In the genomic region with DNA sequence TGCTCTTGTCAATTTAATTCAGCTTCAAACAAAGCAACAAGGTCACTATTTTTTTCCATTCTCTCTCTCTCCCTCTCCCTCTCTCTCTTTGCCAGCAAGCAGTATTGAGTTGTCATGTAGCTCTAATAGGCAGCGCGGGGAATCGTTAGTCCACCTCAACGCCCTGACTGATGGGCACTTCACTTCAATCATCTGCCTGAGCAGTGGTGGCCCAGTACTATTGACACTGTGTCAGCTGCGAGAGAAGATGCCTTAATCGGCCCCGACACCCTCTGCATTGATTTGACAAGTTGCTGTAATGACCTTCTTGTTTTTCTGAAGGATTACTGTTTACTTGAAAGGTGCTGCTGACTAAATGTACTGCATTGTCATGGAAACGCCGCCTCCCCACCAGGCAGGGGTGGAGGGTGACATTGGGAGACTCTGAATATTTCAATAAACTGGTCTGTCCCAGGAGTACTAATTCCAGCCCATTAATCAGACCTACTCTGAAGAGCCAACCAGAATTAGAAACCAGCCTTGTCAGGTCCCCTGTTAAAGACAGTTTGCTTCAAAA, we compare ENCODE assay signal across 18 cellular contexts.
"Had no signal": no experiment of that assay in that cellular context is flagged by ENCODE, and none has a peak within 500 bp of the region (broad histone marks: within the 10 kb centered on the region; RNA-seq: fewer than 3 reads in every experiment).

No MANE protein-coding gene starts in this region.

- H3K27ac ChIP-seq: cardiac muscle cell, foreskin keratinocyte, left ventricle myocardium inferior, prostate gland, thyroid gland, uterus had no signal

- ATAC-seq: foreskin keratinocyte, right cardiac atrium had no signal

- DNase-seq: activated CD4-positive, alpha-beta memory T cell treated with anti-CD3 and anti-CD28 coated beads for 36 hours; activated CD4-positive, alpha-beta T cell treated with anti-CD3 and anti-CD28 coated beads for 4 hours; activated naive CD4-positive, alpha-beta T cell; activated naive CD8-positive, alpha-beta T cell treated with anti-CD3 and anti-CD28 coated beads for 36 hours; amniotic stem cell; foreskin keratinocyte; glutamatergic neuron; hippocampal formation; kidney; left ventricle myocardium inferior; mammary epithelial cell; right cardiac atrium; stimulated activated CD4-positive, alpha-beta T cell treated with anti-CD3 and anti-CD28 coated beads, Interleukin-2, amount 100 ng/mL, for 24 hours; stimulated activated naive CD4-positive, alpha-beta T cell treated with Interleukin-2 at 50 U/mL for 16 hours; thyroid gland; uterus had no signal

- H3K9me3 ChIP-seq: left ventricle myocardium inferior, prostate gland, thyroid gland, uterus had no signal

- H3K36me3 ChIP-seq: cardiac muscle cell, left ventricle myocardium inferior, prostate gland, thyroid gland, uterus had no signal

- H3K4me3 ChIP-seq: cardiac muscle cell, left ventricle myocardium inferior, prostate gland, thyroid gland, uterus had no signal

- H3K4me1 ChIP-seq: foreskin keratinocyte, prostate gland, thyroid gland, uterus had no signal

- H3K27me3 ChIP-seq: cardiac muscle cell, foreskin keratinocyte, thyroid gland, uterus had no signal
